ENCODE assay signal across 20 cellular contexts in genomic region chr4:185013715-185014114, GRCh38. TPM values are rescaled to one million over a fixed set of nuclear protein-coding genes. Genes with fewer than 3 reads are reported as not detected.
A peak's percentile ranks its signal among the peaks of the same experiment; 100 is the strongest.
DNase-seq lines count a peak whose midpoint lies in the region; ATAC-seq, FAIRE-seq and TF ChIP-seq lines count a peak whose summit lies in the region.
"Had no signal": no experiment of that assay in that cellular context is flagged by ENCODE, and none has a peak within 500 bp of the region (broad histone marks: within the 10 kb centered on the region; RNA-seq: fewer than 3 reads in every experiment).

No MANE protein-coding gene starts in this region.

- no peak overlapping the region for H2AFZ ChIP-seq in astrocyte (ENCODE audit: low read depth, low read length)

- H3K4me3 Mint-ChIP-seq in astrocyte (ENCODE audit: unreplicated experiment), result no peak overlapping the region
- H3K4me3 Mint-ChIP-seq in natural killer cell, result no peak overlapping the region

- no peak for FAIRE-seq in astrocyte (lab: Jason Lieb, UNC)

- no peak overlapping the region for H3K27ac Mint-ChIP-seq in astrocyte (ENCODE audit: unreplicated experiment)
- no peak overlapping the region for H3K27ac Mint-ChIP-seq in natural killer cell

- TF ChIP-seq CTCF in astrocyte (IDR thresholded peaks at IDR 0.05; ENCODE audit: insufficient read depth, low read depth, low read length) (no peak), natural killer cell (IDR thresholded peaks at IDR 0.05) (no peak)

- peaks cover 94% of the 10 kb centered on the region for H3K27me3 Mint-ChIP-seq in astrocyte (ENCODE audit: low read depth, unreplicated experiment)
- H3K27me3 Mint-ChIP-seq in natural killer cell (ENCODE audit: low read depth in 2 of 2), result peaks cover 65 to 82% of the 10 kb centered on the region in 2 donors

- intact Hi-C loops in natural killer cell (cut with micrococcal nuclease), result no loop called here

- no peaks in the 10 kb centered on the region for H3K4me1 Mint-ChIP-seq in astrocyte (ENCODE audit: low read depth, unreplicated experiment)
- peaks cover 0 to 4% of the 10 kb centered on the region in 2 donors for H3K4me1 Mint-ChIP-seq in natural killer cell

- H3K4me3 ChIP-seq in astrocyte (ENCODE audit: insufficient read depth, low read depth, low read length), result no peak overlapping the region
- H3K4me3 ChIP-seq in iPS-20b (ENCODE audit: low read length), result peak overlapping the region; percentile 7; the same call in 1 of the 2 replicates
- H3K4me3 ChIP-seq: BLaER1 treated with 17β-estradiol and CSF1 and Interleukin-3, amounts not matched to agents 10 nM and 100 nM; SK-N-MC had no signal

- no peaks in the 10 kb centered on the region for H4K20me1 ChIP-seq in astrocyte (ENCODE audit: insufficient read depth, low read length)

- H3K4me1 ChIP-seq in astrocyte (ENCODE audit: insufficient read depth, low read length) (no peaks in the 10 kb centered on the region), iPS-20b (ENCODE audit: insufficient read depth, low read length) (peaks cover 21% of the 10 kb centered on the region; the same call in 1 of the 2 replicates)

- H3K79me2 ChIP-seq in astrocyte (ENCODE audit: insufficient read depth, low read length), result no peaks in the 10 kb centered on the region

- H3K36me3 Mint-ChIP-seq in astrocyte (ENCODE audit: low read depth, unreplicated experiment), result no peaks in the 10 kb centered on the region
- H3K36me3 Mint-ChIP-seq in natural killer cell, result no peaks in the 10 kb centered on the region

- H3K9ac ChIP-seq in astrocyte (ENCODE audit: low read length), result no peak overlapping the region
- no peak overlapping the region for H3K9ac ChIP-seq in iPS-20b (ENCODE audit: low read depth, low read length)
- H3K9ac ChIP-seq: BLaER1 treated with 17β-estradiol and CSF1 and Interleukin-3, amounts not matched to agents 10 nM and 100 nM had no signal

- H3K36me3 ChIP-seq in astrocyte (ENCODE audit: insufficient read depth, low read length), result no peaks in the 10 kb centered on the region
- H3K36me3 ChIP-seq in iPS-20b (ENCODE audit: insufficient read depth, low read depth, low read length), result no peaks in the 10 kb centered on the region
- H3K36me3 ChIP-seq: BLaER1 treated with 17β-estradiol and CSF1 and Interleukin-3, amounts not matched to agents 10 nM and 100 nM had no signal

- H3K27ac ChIP-seq in astrocyte (ENCODE audit: low read depth, low read length) (no peak overlapping the region), iPS-20b (ENCODE audit: low read length) (no peak overlapping the region)
- H3K27ac ChIP-seq: 22Rv1; BLaER1 treated with 17β-estradiol and CSF1 and Interleukin-3, amounts not matched to agents 10 nM and 100 nM; HL-60; SK-N-MC had no signal

- peak overlapping the region; percentile 25 for H3K4me2 ChIP-seq in astrocyte (ENCODE audit: low read length)
- H3K4me2 ChIP-seq: BLaER1 treated with 17β-estradiol and CSF1 and Interleukin-3, amounts not matched to agents 10 nM and 100 nM had no signal

- peaks cover 1% of the 10 kb centered on the region for H3K9me3 Mint-ChIP-seq in astrocyte (ENCODE audit: unreplicated experiment)
- H3K9me3 Mint-ChIP-seq in natural killer cell, result no peaks in the 10 kb centered on the region

- DNase-seq in DMS79 treated with DMSO at 0.1 percent for 48 hours (lab: John Stamatoyannopoulos, UW), result peak; percentile 5
- no peak for DNase-seq in DMS79 (lab: John Stamatoyannopoulos, UW)
- DNase-seq in ELF-1 (ENCODE audit: low read depth, low spot score), result peak; percentile 11
- DNase-seq in astrocyte (ENCODE audit: low read depth), result no peak
- DNase-seq in stimulated activated CD4-positive, alpha-beta T cell treated with anti-CD3 and anti-CD28 coated beads, Interleukin-4, amount 100 ng/mL, for 4 hours, result no peak
- DNase-seq in natural killer cell, result no peak
- DNase-seq: HCEC 1CT, KBM-7, NCI-H1105 treated with DMSO at 0.1 percent for 48 hours, NCI-H187 treated with DMSO at 0.1 percent for 48 hours, NCI-H2171, NCI-H774 had no signal

- no peaks in the 10 kb centered on the region for H3K9me3 ChIP-seq in astrocyte (ENCODE audit: insufficient read depth, low read depth, low read length)
- H3K9me3 ChIP-seq in iPS-20b (ENCODE audit: insufficient read depth, low read depth, low read length), result no peaks in the 10 kb centered on the region; the same call in 1 of the 2 replicates

- ATAC-seq in natural killer cell (no peak), HG03520 (IDR thresholded peaks at IDR 0.05; ENCODE audit: unreplicated experiment) (no peak)

- H3K27me3 ChIP-seq in astrocyte (ENCODE audit: insufficient read depth, low read length), result peaks cover 75% of the 10 kb centered on the region
- H3K27me3 ChIP-seq in iPS-20b (ENCODE audit: insufficient read depth, low read length), result peaks cover 100% of the 10 kb centered on the region

RNA-seq across cellular contexts. Expression of gene HELT, which starts 4.6 kb away (rescaled TPM):
- total RNA-seq in astrocyte (not detected in 2 replicates), natural killer cell (not detected)
- total RNA-seq: MCF 10A, NCI-H460 had no signal

Comparison
In these comparisons a context has a peak if more than half of its experiments do, and no peak if none do; other contexts are left out.
1. DNase-seq: peak in DMS79 treated with DMSO at 0.1 percent for 48 hours (single experiment) and ELF-1 (single experiment); none in DMS79 (single experiment), astrocyte (single experiment), stimulated activated CD4-positive, alpha-beta T cell treated with anti-CD3 and anti-CD28 coated beads, Interleukin-4, amount 100 ng/mL, for 4 hours (0 of 2) and natural killer cell (single experiment).